ENCODE assay signal across 2 cellular contexts in genomic region chr1:156964431-156964830, GRCh38.
TF ChIP-seq lines count a peak whose summit lies in the region.

No MANE protein-coding gene starts in this region.

TF ChIP-seq in SK-N-SH, 30 proteins besides CTCF, POLR2A, EP300 and RAD21 (continued from another document):
- TF ChIP-seq RFX5 (IDR thresholded peaks at IDR 0.05; ENCODE audit: low read length) = no peak
- 0 out of 2 replicates have a peak, but pooled peaks have one; percentile 5 for TF ChIP-seq FOSL2 (IDR thresholded peaks at IDR 0.05; ENCODE audit: borderline replicate concordance, low read depth)

TF ChIP-seq in SK-N-SH treated with all-trans-retinoic acid at 6 μM for 48 hours, 23 proteins besides CTCF, POLR2A, EP300 and RAD21 (continued from another document):
- TF ChIP-seq PATZ1 (CRISPR knock-in tag; IDR thresholded peaks at IDR 0.05; ENCODE audit: borderline replicate concordance) (no peak), ZNF8 (CRISPR knock-in tag; IDR thresholded peaks at IDR 0.05) (no peak), TCF4 (CRISPR knock-in tag; IDR thresholded peaks at IDR 0.05; ENCODE audit: borderline replicate concordance) (no peak), TOX (CRISPR knock-in tag; IDR thresholded peaks at IDR 0.05; ENCODE audit: borderline replicate concordance) (no peak), ARNTL (CRISPR knock-in tag; IDR thresholded peaks at IDR 0.05; ENCODE audit: borderline replicate concordance, low read depth) (no peak), POU6F1 (CRISPR knock-in tag; IDR thresholded peaks at IDR 0.05; ENCODE audit: borderline replicate concordance, low read depth) (no peak), CSDC2 (CRISPR knock-in tag; IDR thresholded peaks at IDR 0.05) (no peak), ZC3H10 (CRISPR knock-in tag; IDR thresholded peaks at IDR 0.05) (no peak), TSHZ2 (CRISPR knock-in tag; IDR thresholded peaks at IDR 0.05) (no peak), ZNF565 (CRISPR knock-in tag; conservative IDR thresholded peaks at IDR 0.05; ENCODE audit: low read depth) (no peak), BACH2 (CRISPR knock-in tag; IDR thresholded peaks at IDR 0.05; ENCODE audit: borderline replicate concordance) (no peak), ZNF70 (CRISPR knock-in tag; IDR thresholded peaks at IDR 0.05) (no peak), GLIS3 (CRISPR knock-in tag; IDR thresholded peaks at IDR 0.05) (no peak)
- TF ChIP-seq, protein P1, sequence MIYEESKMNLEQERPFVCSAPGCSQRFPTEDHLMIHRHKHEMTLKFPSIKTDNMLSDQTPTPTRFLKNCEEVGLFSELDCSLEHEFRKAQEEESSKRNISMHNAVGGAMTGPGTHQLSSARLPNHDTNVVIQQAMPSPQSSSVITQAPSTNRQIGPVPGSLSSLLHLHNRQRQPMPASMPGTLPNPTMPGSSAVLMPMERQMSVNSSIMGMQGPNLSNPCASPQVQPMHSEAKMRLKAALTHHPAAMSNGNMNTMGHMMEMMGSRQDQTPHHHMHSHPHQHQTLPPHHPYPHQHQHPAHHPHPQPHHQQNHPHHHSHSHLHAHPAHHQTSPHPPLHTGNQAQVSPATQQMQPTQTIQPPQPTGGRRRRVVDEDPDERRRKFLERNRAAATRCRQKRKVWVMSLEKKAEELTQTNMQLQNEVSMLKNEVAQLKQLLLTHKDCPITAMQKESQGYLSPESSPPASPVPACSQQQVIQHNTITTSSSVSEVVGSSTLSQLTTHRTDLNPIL (CRISPR knock-in tag; IDR thresholded peaks at IDR 0.05; ENCODE audit: low read depth) = no peak
